15 cellular contexts compared by ENCODE assay signal in genomic region chr4:11293866-11294265, GRCh38.
A peak's percentile ranks its signal among the peaks of the same experiment; 100 is the strongest.
DNase-seq lines count a peak whose midpoint lies in the region; TF ChIP-seq lines count a peak whose summit lies in the region.
"Had no signal": no experiment of that assay in that cellular context is flagged by ENCODE, and none has a peak within 500 bp of the region (broad histone marks: within the 10 kb centered on the region; RNA-seq: fewer than 3 reads in every experiment).

No MANE protein-coding gene starts in this region.

- H3K27me3 ChIP-seq in Peyer's patch: no peaks in the 10 kb centered on the region

- H3K4me1 ChIP-seq in Peyer's patch: no peaks in the 10 kb centered on the region

- DNase-seq in M059J (ENCODE audit: low read depth) (peak; percentile 4), astrocyte of the hippocampus (ENCODE audit: low read depth, low spot score) (peak; percentile 9), epithelial cell of esophagus (ENCODE audit: low read depth) (peak; percentile 55), iris pigment epithelial cell (ENCODE audit: low read depth) (peak; percentile 7), EL (no peak), Peyer's patch (no peak), SKM-1 treated with dmso at 0.1 percent for 144 hours (lab: John Stamatoyannopoulos, UW; ENCODE audit: unreplicated experiment) (no peak)
- DNase-seq: ACHN; C1 segment of cervical spinal cord; Calu3; CD4-positive, alpha-beta T cell; DMS 273 treated with DMSO at 0.1 percent for 48 hours; H7 had no signal

- TF ChIP-seq POLR2A in Peyer's patch (IDR thresholded peaks at IDR 0.05): no peak

- H3K4me3 ChIP-seq in epithelial cell of esophagus (ENCODE audit: low read length) (no peak overlapping the region), Peyer's patch (no peak overlapping the region)
- H3K4me3 ChIP-seq: GM23338 had no signal

- no peak overlapping the region for H3K27ac ChIP-seq in Peyer's patch
- H3K27ac ChIP-seq: HL-60 had no signal

- TF ChIP-seq CTCF in epithelial cell of esophagus (IDR thresholded peaks at IDR 0.05; ENCODE audit: insufficient read depth, low read depth, low read length, missing control alignments) (no peak), Peyer's patch (IDR thresholded peaks at IDR 0.05) (no peak)

- H3K9me3 ChIP-seq in Peyer's patch: no peaks in the 10 kb centered on the region

- H3K36me3 ChIP-seq in Peyer's patch: no peaks in the 10 kb centered on the region

Comparison
In these comparisons a context has a peak if more than half of its experiments do, and no peak if none do; other contexts are left out.
1. DNase-seq: peak in M059J (single experiment), astrocyte of the hippocampus (single experiment), epithelial cell of esophagus (single experiment) and iris pigment epithelial cell (single experiment); none in EL (single experiment), Peyer's patch (0 of 3) and SKM-1 treated with dmso at 0.1 percent for 144 hours (single experiment).